32 cellular contexts compared by ENCODE assay signal in genomic region chr5:88613051-88613450, GRCh38.
"Had no signal": no experiment of that assay in that cellular context is flagged by ENCODE, and none has a peak within 500 bp of the region (broad histone marks: within the 10 kb centered on the region; RNA-seq: fewer than 3 reads in every experiment).

No MANE protein-coding gene starts in this region.

- H3K9me3 Mint-ChIP-seq: activated naive CD4-positive, alpha-beta T cell treated with anti-CD3 and anti-CD28 coated beads, Interleukin-2, amount 10 ng/mL, durations not matched to agents 7 days and 5 days; effector memory CD8-positive, alpha-beta T cell had no signal

- H3K4me1 ChIP-seq: heart left ventricle, parathyroid adenoma, psoas muscle, stomach, suprapubic skin, tibial artery, upper lobe of right lung had no signal

- H3K79me2 ChIP-seq: parathyroid adenoma had no signal

- DNase-seq: activated CD4-positive, alpha-beta memory T cell treated with anti-CD3 and anti-CD28 coated beads, Interleukin-2, amount 10 ng/mL, durations not matched to agents 7 days and 5 days; activated CD4-positive, alpha-beta T cell treated with anti-CD3 and anti-CD28 coated beads, Interleukin-2, amount 10 ng/mL, durations not matched to agents 7 days and 5 days; activated CD4-positive, CD25-positive, alpha-beta regulatory T cell treated with anti-CD3 and anti-CD28 coated beads, Interleukin-2, amount 50 U/mL, for 72 hours; activated CD8-positive, alpha-beta memory T cell treated with anti-CD3 and anti-CD28 coated beads, Interleukin-2, amount 50 U/mL, for 48 hours; activated gamma-delta T cell; activated naive CD4-positive, alpha-beta T cell treated with anti-CD3 and anti-CD28 coated beads, Interleukin-2, amount 10 ng/mL, durations not matched to agents 7 days and 5 days; activated naive CD8-positive, alpha-beta T cell treated with anti-CD3 and anti-CD28 coated beads, Interleukin-2, amount 10 ng/mL, durations not matched to agents 7 days and 5 days; activated T-cell treated with anti-CD3 and anti-CD28 coated beads, Interleukin-2, amount 50 U/mL, for 24 hours; amniotic stem cell; brain microvascular endothelial cell; caudate nucleus; cortex of kidney; effector memory CD8-positive, alpha-beta T cell; heart left ventricle; hypothalamus; immature natural killer cell; kidney; left colon; naive thymus-derived CD8-positive, alpha-beta T cell; nucleus accumbens; psoas muscle; stimulated activated CD4-positive, alpha-beta T cell treated with anti-CD3 and anti-CD28 coated beads, Interleukin-1b, Interleukin-23, amount 100 ng/mL, for 48 hours; stimulated activated naive B cell treated with anti-CD40 and anti-IgM and Interleukin-4, amounts not matched to agents 10 μg/mL and 1 μg/mL and 100 μg/mL, for 72 hours; stomach; T-helper 9 cell; tibial artery; upper lobe of right lung had no signal

- H3K27me3 Mint-ChIP-seq: activated naive CD4-positive, alpha-beta T cell treated with anti-CD3 and anti-CD28 coated beads, Interleukin-2, amount 10 ng/mL, durations not matched to agents 7 days and 5 days had no signal

- H3K4me3 ChIP-seq: heart left ventricle, psoas muscle, smooth muscle cell, stomach, suprapubic skin, tibial artery, upper lobe of right lung had no signal

- H3K9me3 ChIP-seq: psoas muscle, suprapubic skin, upper lobe of right lung had no signal

- H3K36me3 ChIP-seq: brain microvascular endothelial cell, heart left ventricle, stomach, suprapubic skin, tibial artery, upper lobe of right lung had no signal

- H2AFZ ChIP-seq: parathyroid adenoma had no signal

- H3K4me3 Mint-ChIP-seq: activated CD4-positive, alpha-beta memory T cell treated with anti-CD3 and anti-CD28 coated beads, Interleukin-2, amount 10 ng/mL, durations not matched to agents 7 days and 5 days; activated CD4-positive, alpha-beta T cell treated with anti-CD3 and anti-CD28 coated beads, Interleukin-2, amount 10 ng/mL, durations not matched to agents 7 days and 5 days; activated naive CD4-positive, alpha-beta T cell treated with anti-CD3 and anti-CD28 coated beads, Interleukin-2, amount 10 ng/mL, durations not matched to agents 7 days and 5 days; activated naive CD8-positive, alpha-beta T cell treated with anti-CD3 and anti-CD28 coated beads, Interleukin-2, amount 10 ng/mL, durations not matched to agents 7 days and 5 days; activated T-cell treated with anti-CD3 and anti-CD28 coated beads, Interleukin-2, amount 50 U/mL, for 24 hours; effector memory CD8-positive, alpha-beta T cell; immature natural killer cell; memory B cell; naive thymus-derived CD8-positive, alpha-beta T cell; neural crest cell; stimulated activated naive B cell treated with anti-CD40 and anti-IgM and Interleukin-4, amounts not matched to agents 10 μg/mL and 1 μg/mL and 100 μg/mL, for 72 hours had no signal

- H3K27ac ChIP-seq: brain microvascular endothelial cell, heart left ventricle, parathyroid adenoma, psoas muscle, stomach, suprapubic skin, tibial artery, upper lobe of right lung had no signal

- ATAC-seq: effector memory CD8-positive, alpha-beta T cell; heart left ventricle; left colon; naive thymus-derived CD8-positive, alpha-beta T cell; psoas muscle; stimulated activated naive B cell treated with anti-CD40 and anti-IgM and Interleukin-4, amounts not matched to agents 10 μg/mL and 1 μg/mL and 100 μg/mL, for 72 hours; upper lobe of right lung had no signal

- H3K27ac Mint-ChIP-seq: activated CD4-positive, alpha-beta memory T cell treated with anti-CD3 and anti-CD28 coated beads, Interleukin-2, amount 10 ng/mL, durations not matched to agents 7 days and 5 days; activated CD4-positive, alpha-beta T cell treated with anti-CD3 and anti-CD28 coated beads, Interleukin-2, amount 10 ng/mL, durations not matched to agents 7 days and 5 days; activated naive CD4-positive, alpha-beta T cell treated with anti-CD3 and anti-CD28 coated beads, Interleukin-2, amount 10 ng/mL, durations not matched to agents 7 days and 5 days; activated naive CD8-positive, alpha-beta T cell treated with anti-CD3 and anti-CD28 coated beads, Interleukin-2, amount 10 ng/mL, durations not matched to agents 7 days and 5 days; activated T-cell treated with anti-CD3 and anti-CD28 coated beads, Interleukin-2, amount 50 U/mL, for 24 hours; effector memory CD8-positive, alpha-beta T cell; immature natural killer cell; memory B cell; naive thymus-derived CD8-positive, alpha-beta T cell; stimulated activated naive B cell treated with anti-CD40 and anti-IgM and Interleukin-4, amounts not matched to agents 10 μg/mL and 1 μg/mL and 100 μg/mL, for 72 hours had no signal

- H3K4me1 Mint-ChIP-seq: activated CD4-positive, alpha-beta memory T cell treated with anti-CD3 and anti-CD28 coated beads, Interleukin-2, amount 10 ng/mL, durations not matched to agents 7 days and 5 days; activated CD4-positive, alpha-beta T cell treated with anti-CD3 and anti-CD28 coated beads, Interleukin-2, amount 10 ng/mL, durations not matched to agents 7 days and 5 days; activated naive CD4-positive, alpha-beta T cell treated with anti-CD3 and anti-CD28 coated beads, Interleukin-2, amount 10 ng/mL, durations not matched to agents 7 days and 5 days; activated naive CD8-positive, alpha-beta T cell treated with anti-CD3 and anti-CD28 coated beads, Interleukin-2, amount 10 ng/mL, durations not matched to agents 7 days and 5 days; immature natural killer cell; memory B cell; naive thymus-derived CD8-positive, alpha-beta T cell; stimulated activated naive B cell treated with anti-CD40 and anti-IgM and Interleukin-4, amounts not matched to agents 10 μg/mL and 1 μg/mL and 100 μg/mL, for 72 hours had no signal

- H3K36me3 Mint-ChIP-seq: activated naive CD4-positive, alpha-beta T cell treated with anti-CD3 and anti-CD28 coated beads, Interleukin-2, amount 10 ng/mL, durations not matched to agents 7 days and 5 days; activated naive CD8-positive, alpha-beta T cell treated with anti-CD3 and anti-CD28 coated beads, Interleukin-2, amount 10 ng/mL, durations not matched to agents 7 days and 5 days; immature natural killer cell; memory B cell; stimulated activated naive B cell treated with anti-CD40 and anti-IgM and Interleukin-4, amounts not matched to agents 10 μg/mL and 1 μg/mL and 100 μg/mL, for 72 hours had no signal

- H3K4me2 ChIP-seq: smooth muscle cell had no signal

- H3K9ac ChIP-seq: parathyroid adenoma had no signal

- H3K27me3 ChIP-seq: brain microvascular endothelial cell, heart left ventricle, stomach, suprapubic skin, tibial artery, upper lobe of right lung had no signal
